ENCODE assay signal across 27 cellular contexts in genomic region chr7:39721345-39721744, GRCh38.
DNase-seq lines count a peak whose midpoint lies in the region; ATAC-seq, FAIRE-seq and TF ChIP-seq lines count a peak whose summit lies in the region.
"Had no signal": no experiment of that assay in that cellular context is flagged by ENCODE, and none has a peak within 500 bp of the region (broad histone marks: within the 10 kb centered on the region; RNA-seq: fewer than 3 reads in every experiment).

No MANE protein-coding gene starts in this region.

- H3K9me3 Mint-ChIP-seq in WTC11 (peaks cover 16% of the 10 kb centered on the region), type B pancreatic cell (peaks cover 16% of the 10 kb centered on the region)
- H3K9me3 Mint-ChIP-seq: activated T-helper 2 cell treated with anti-CD3 and anti-CD28 coated beads, Interferon-gamma antibody, Interleukin-2, Interleukin-4, amounts not matched to agents 10 μg/mL and 5 μg/mL and 100 μg/mL, durations not matched to agents 14 hours and 24 hours and 36 hours had no signal

- no peak overlapping the region for H3K9ac ChIP-seq in keratinocyte (ENCODE audit: control insufficient read depth, extremely low read depth, insufficient read depth, low read length)

- TF ChIP-seq POLR2A in H54 (IDR thresholded peaks at IDR 0.05; ENCODE audit: low read depth, low read length) = no peak

- H2AFZ ChIP-seq in keratinocyte (ENCODE audit: control insufficient read depth, low read length) = peak overlapping the region; percentile 72

- POLR2A ChIA-PET in WTC11 (lab: Charles Lee) = interaction anchor here (1.4 kb wide), 1 partner anchor 12 kb away, joined by 7 read pairs; no protein-coding TSS in a partner anchor

- peaks cover 53% of the 10 kb centered on the region for H3K4me1 Mint-ChIP-seq in WTC11
- peaks cover 8% of the 10 kb centered on the region for H3K4me1 Mint-ChIP-seq in type B pancreatic cell (ENCODE audit: unreplicated experiment)
- H3K4me1 Mint-ChIP-seq: activated naive CD8-positive, alpha-beta T cell treated with anti-CD3 and anti-CD28 coated beads, Interleukin-2, amount 10 ng/mL, durations not matched to agents 7 days and 5 days; CD8-positive, alpha-beta memory T cell; nephron progenitor cell had no signal

- no peaks in the 10 kb centered on the region for H3K9me3 ChIP-seq in keratinocyte (ENCODE audit: control insufficient read depth, low read depth, low read length)
- H3K9me3 ChIP-seq: left ventricle myocardium inferior, testis had no signal

- H4K20me1 ChIP-seq in keratinocyte (ENCODE audit: control insufficient read depth, extremely low read depth, insufficient read depth, low read length) = no peaks in the 10 kb centered on the region

- no peaks in the 10 kb centered on the region for H3K27me3 ChIP-seq in keratinocyte (ENCODE audit: control insufficient read depth, extremely low read depth, insufficient read depth, low read length)
- H3K27me3 ChIP-seq: testis had no signal

- dilution Hi-C loops in keratinocyte (cut with MboI; ENCODE audit: extremely low pct_ligation_motif_present, low sequenced_read_pairs) = no loop called here

- peaks cover 12% of the 10 kb centered on the region for H3K4me1 ChIP-seq in keratinocyte (ENCODE audit: control insufficient read depth, extremely low read depth, insufficient read depth, low read length)
- H3K4me1 ChIP-seq: left ventricle myocardium inferior, testis had no signal

- H3K4me2 ChIP-seq in keratinocyte (ENCODE audit: control insufficient read depth, extremely low read depth, insufficient read depth, low read depth, low read length) = no peak overlapping the region

- H3K4me3 ChIP-seq in keratinocyte (ENCODE audit: control insufficient read depth in 2 of 3, extremely low read depth in 1 of 3, insufficient read depth in 2 of 3, low read depth in 1 of 3, low read length in 3 of 3) = no peak overlapping the region
- H3K4me3 ChIP-seq: left ventricle myocardium inferior, testis had no signal

- CTCF ChIA-PET in WTC11 (lab: Charles Lee) = interaction anchor here (1.5 to 1.6 kb wide), 2 partner anchors 21 to 141 kb away, joined by 5 to 8 read pairs; no protein-coding TSS in a partner anchor

- no peak for ATAC-seq in WTC11
- ATAC-seq: right cardiac atrium had no signal

- TF ChIP-seq CTCF in WTC11 (IDR thresholded peaks at IDR 0.05) = no peak
- no peak for TF ChIP-seq CTCF in keratinocyte (optimal IDR thresholded peaks at IDR 0.05 in 1 of 3, IDR thresholded peaks at IDR 0.05 in 1 of 3, conservative IDR thresholded peaks at IDR 0.05 in 1 of 3; ENCODE audit: extremely low read depth in 1 of 3, insufficient read depth in 2 of 3, low read length in 3 of 3)
- TF ChIP-seq CTCF in type B pancreatic cell (conservative IDR thresholded peaks at IDR 0.05) = no peak

- no peak overlapping the region for H3K27ac ChIP-seq in keratinocyte (ENCODE audit: control insufficient read depth, insufficient read depth, low read length)
- H3K27ac ChIP-seq: left ventricle myocardium inferior, RWPE1, testis had no signal

- H3K9me1 ChIP-seq in keratinocyte (ENCODE audit: control insufficient read depth, extremely low read depth, insufficient read depth, low read length) = peaks cover 4% of the 10 kb centered on the region

- no peaks in the 10 kb centered on the region for H3K36me3 ChIP-seq in keratinocyte (ENCODE audit: control insufficient read depth in 2 of 2, extremely low read depth in 1 of 2, insufficient read depth in 2 of 2, low read length in 2 of 2)
- H3K36me3 ChIP-seq: left ventricle myocardium inferior had no signal

- H3K36me3 Mint-ChIP-seq in WTC11 = peaks cover 13% of the 10 kb centered on the region
- no peaks in the 10 kb centered on the region for H3K36me3 Mint-ChIP-seq in type B pancreatic cell
- H3K36me3 Mint-ChIP-seq: activated naive CD8-positive, alpha-beta T cell treated with anti-CD3 and anti-CD28 coated beads, Interleukin-2, amount 10 ng/mL, durations not matched to agents 7 days and 5 days had no signal

- no peaks in the 10 kb centered on the region for H3K27me3 Mint-ChIP-seq in WTC11 (ENCODE audit: low read depth)
- H3K27me3 Mint-ChIP-seq in type B pancreatic cell = no peaks in the 10 kb centered on the region

- no peak overlapping the region for H3K27ac Mint-ChIP-seq in WTC11
- peak overlapping the region; percentile 94 for H3K27ac Mint-ChIP-seq in type B pancreatic cell
- H3K27ac Mint-ChIP-seq: activated naive CD8-positive, alpha-beta T cell treated with anti-CD3 and anti-CD28 coated beads, Interleukin-2, amount 10 ng/mL, durations not matched to agents 7 days and 5 days; activated T-helper 2 cell treated with anti-CD3 and anti-CD28 coated beads, Interferon-gamma antibody, Interleukin-2, Interleukin-4, amounts not matched to agents 10 μg/mL and 5 μg/mL and 100 μg/mL, durations not matched to agents 14 hours and 24 hours and 36 hours; CD8-positive, alpha-beta memory T cell; nephron progenitor cell had no signal

- H3K4me3 Mint-ChIP-seq in WTC11 (peak overlapping the region; percentile 27), type B pancreatic cell (no peak overlapping the region)
- H3K4me3 Mint-ChIP-seq: activated naive CD8-positive, alpha-beta T cell treated with anti-CD3 and anti-CD28 coated beads, Interleukin-2, amount 10 ng/mL, durations not matched to agents 7 days and 5 days; CD8-positive, alpha-beta memory T cell; nephron progenitor cell had no signal

- DNase-seq in NCI-H510A treated with DMSO at 0.1 percent for 48 hours (lab: John Stamatoyannopoulos, UW) (peak; percentile 43), NCI-H510A (lab: John Stamatoyannopoulos, UW) (no peak), WTC11 (ENCODE audit: low spot score) (no peak), keratinocyte (ENCODE audit: low read depth, low spot score) (no peak), type B pancreatic cell (ENCODE audit: extremely low spot score, unreplicated experiment) (no peak), SIG-M5 (lab: John Stamatoyannopoulos, UW) (no peak), AML-193 (lab: John Stamatoyannopoulos, UW) (no peak), H54 (ENCODE audit: insufficient read length, low spot score) (no peak)
- DNase-seq: activated CD4-positive, alpha-beta T cell treated with anti-CD3 and anti-CD28 coated beads, Interleukin-2, amount 50 U/mL, for 4 hours; activated CD8-positive, alpha-beta memory T cell treated with anti-CD3 and anti-CD28 coated beads, Interleukin-2, amount 50 U/mL, for 4 hours; activated naive CD8-positive, alpha-beta T cell treated with anti-CD3 and anti-CD28 coated beads, Interleukin-2, amount 10 ng/mL, durations not matched to agents 7 days and 5 days; CD8-positive, alpha-beta memory T cell; cerebellar nuclear complex; foreskin fibroblast; H7; hypothalamus; left ventricle myocardium inferior; midbrain; NCI-H187; NCI-H69; nephron progenitor cell; right cardiac atrium; stimulated activated naive CD4-positive, alpha-beta T cell treated with Interleukin-2 at 50 U/mL for 16 hours; T1000; testis had no signal

- H3K79me2 ChIP-seq in keratinocyte (ENCODE audit: control insufficient read depth, insufficient read depth, low read length) = no peaks in the 10 kb centered on the region

- FAIRE-seq in keratinocyte (lab: Jason Lieb, UNC) (no peak), H54 (lab: Jason Lieb, UNC) (no peak)

TF ChIP-seq in WTC11, 78 proteins besides CTCF, POLR2A, EP300 and RAD21 (continues in another document):
- no peak for TF ChIP-seq USF1 (CRISPR knock-in tag; IDR thresholded peaks at IDR 0.05)
- TF ChIP-seq, protein P1, sequence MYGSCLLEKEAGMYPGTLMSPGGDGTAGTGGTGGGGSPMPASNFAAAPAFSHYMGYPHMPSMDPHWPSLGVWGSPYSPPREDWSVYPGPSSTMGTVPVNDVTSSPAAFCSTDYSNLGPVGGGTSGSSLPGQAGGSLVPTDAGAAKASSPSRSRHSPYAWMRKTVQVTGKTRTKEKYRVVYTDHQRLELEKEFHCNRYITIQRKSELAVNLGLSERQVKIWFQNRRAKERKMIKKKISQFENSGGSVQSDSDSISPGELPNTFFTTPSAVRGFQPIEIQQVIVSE (CRISPR knock-in tag; IDR thresholded peaks at IDR 0.05; ENCODE audit: borderline replicate concordance) = no peak
- TF ChIP-seq ETV6 (CRISPR knock-in tag; IDR thresholded peaks at IDR 0.05) = no peak
- TF ChIP-seq PRRX2 (CRISPR knock-in tag; IDR thresholded peaks at IDR 0.05) = no peak
- no peak for TF ChIP-seq FOXJ3 (CRISPR knock-in tag; IDR thresholded peaks at IDR 0.05; ENCODE audit: borderline replicate concordance)
- no peak for TF ChIP-seq ZNF532 (CRISPR knock-in tag; IDR thresholded peaks at IDR 0.05; ENCODE audit: borderline replicate concordance)
